In genomic region chr3:24508423-24508839, GRCh38 we compare ENCODE assay signal across 15 cellular contexts. TPM values are rescaled to one million over a fixed set of nuclear protein-coding genes. Genes with fewer than 3 reads are reported as not detected.
DNase-seq lines count a peak whose midpoint lies in the region; ATAC-seq, FAIRE-seq and TF ChIP-seq lines count a peak whose summit lies in the region.
"Had no signal": no experiment of that assay in that cellular context is flagged by ENCODE, and none has a peak within 500 bp of the region (broad histone marks: within the 10 kb centered on the region; RNA-seq: fewer than 3 reads in every experiment).

No MANE protein-coding gene starts in this region.

- no peak overlapping the region; the same call in 1 of the 2 replicates for H3K4me3 ChIP-seq in ACC112 (ENCODE audit: low read depth, low read length)
- no peak overlapping the region for H3K4me3 ChIP-seq in HFF-Myc (replicated peaks; ENCODE audit: low read depth, low read length)
- H3K4me3 ChIP-seq in astrocyte of the spinal cord (ENCODE audit: low read depth, low read length): no peak overlapping the region
- no peak overlapping the region for H3K4me3 ChIP-seq in keratinocyte (ENCODE audit: control insufficient read depth in 2 of 3, extremely low read depth in 1 of 3, insufficient read depth in 2 of 3, low read depth in 1 of 3, low read length in 3 of 3)
- no peak overlapping the region for H3K4me3 ChIP-seq in esophagus squamous epithelium
- H3K4me3 ChIP-seq: body of pancreas had no signal

- ATAC-seq in naive thymus-derived CD8-positive, alpha-beta T cell: no peak
- ATAC-seq: body of pancreas had no signal

- H2AFZ ChIP-seq in ACC112 (ENCODE audit: low read length, unreplicated experiment) (no peak overlapping the region), keratinocyte (ENCODE audit: control insufficient read depth, low read length) (no peak overlapping the region)

- H3K4me2 ChIP-seq in keratinocyte (ENCODE audit: control insufficient read depth, extremely low read depth, insufficient read depth, low read depth, low read length): peak overlapping the region; percentile 40

- H3K9me3 ChIP-seq in keratinocyte (ENCODE audit: control insufficient read depth, low read depth, low read length) (no peaks in the 10 kb centered on the region), esophagus squamous epithelium (no peaks in the 10 kb centered on the region)
- H3K9me3 ChIP-seq: body of pancreas had no signal

- H3K27me3 ChIP-seq in ACC112 (ENCODE audit: insufficient read depth, low read length) (no peaks in the 10 kb centered on the region), keratinocyte (ENCODE audit: control insufficient read depth, extremely low read depth, insufficient read depth, low read length) (no peaks in the 10 kb centered on the region), esophagus squamous epithelium (no peaks in the 10 kb centered on the region)
- H3K27me3 ChIP-seq: body of pancreas had no signal

- H3K79me2 ChIP-seq in ACC112 (ENCODE audit: control insufficient read depth, insufficient read depth, low read length, unreplicated experiment) (no peaks in the 10 kb centered on the region), keratinocyte (ENCODE audit: control insufficient read depth, insufficient read depth, low read length) (no peaks in the 10 kb centered on the region)

- in situ Hi-C loops in astrocyte of the spinal cord (cut with HindIII; ENCODE audit: low sequenced_read_pairs): no loop called here

- no peaks in the 10 kb centered on the region for H4K20me1 ChIP-seq in keratinocyte (ENCODE audit: control insufficient read depth, extremely low read depth, insufficient read depth, low read length)

- peak; percentile 26 for DNase-seq in HFF-Myc (ENCODE audit: extremely low read depth, low read depth)
- peak; percentile 41 for DNase-seq in astrocyte of the spinal cord (ENCODE audit: low read depth, low spot score)
- DNase-seq in keratinocyte (ENCODE audit: low read depth, low spot score): no peak
- no peak for DNase-seq in esophagus squamous epithelium (lab: John Stamatoyannopoulos, UW)
- no peak for DNase-seq in naive thymus-derived CD8-positive, alpha-beta T cell
- DNase-seq in central memory CD4-positive, alpha-beta T cell: no peak
- DNase-seq in NCI-H1436 (lab: John Stamatoyannopoulos, UW): no peak
- DNase-seq: activated CD4-positive, CD25-positive, alpha-beta regulatory T cell treated with anti-CD3 and anti-CD28 coated beads, Interleukin-2, amount 50 U/mL, for 72 hours; activated T-cell treated with anti-CD3 and anti-CD28 coated beads, Interleukin-2, amount 50 U/mL, for 24 hours; body of pancreas; endodermal cell; H7; midbrain had no signal

- H3K4me1 ChIP-seq in ACC112 (ENCODE audit: control insufficient read depth, insufficient read depth, low read length, unreplicated experiment) (peaks cover 28% of the 10 kb centered on the region), keratinocyte (ENCODE audit: control insufficient read depth, extremely low read depth, insufficient read depth, low read length) (peaks cover 14% of the 10 kb centered on the region), esophagus squamous epithelium (peaks cover 0 to 7% (median 0%) of the 10 kb centered on the region in 3 donors)
- H3K4me1 ChIP-seq: body of pancreas had no signal

- H3K36me3 ChIP-seq in ACC112 (ENCODE audit: insufficient read depth, low read length) (no peaks in the 10 kb centered on the region), keratinocyte (ENCODE audit: control insufficient read depth in 2 of 2, extremely low read depth in 1 of 2, insufficient read depth in 2 of 2, low read length in 2 of 2) (no peaks in the 10 kb centered on the region), esophagus squamous epithelium (no peaks in the 10 kb centered on the region)

- peaks cover 0 to 25% (median 0%) of the 10 kb centered on the region in 4 donors for H3K4me1 Mint-ChIP-seq in naive thymus-derived CD8-positive, alpha-beta T cell
- H3K4me1 Mint-ChIP-seq: endodermal cell had no signal

- no peak overlapping the region for H3K9ac ChIP-seq in keratinocyte (ENCODE audit: control insufficient read depth, extremely low read depth, insufficient read depth, low read length)

- peak; percentile 48 for FAIRE-seq in keratinocyte (lab: Jason Lieb, UNC)
- FAIRE-seq: GM19239 had no signal

- H3K27me3 Mint-ChIP-seq in naive thymus-derived CD8-positive, alpha-beta T cell: peaks cover 0 to 10% (median 2%) of the 10 kb centered on the region in 5 donors

- no peaks in the 10 kb centered on the region for H3K9me1 ChIP-seq in keratinocyte (ENCODE audit: control insufficient read depth, extremely low read depth, insufficient read depth, low read length)

- POLR2A ChIA-PET in naive thymus-derived CD8-positive, alpha-beta T cell (lab: Charles Lee): no interaction called here

- intact Hi-C loops in esophagus squamous epithelium (cut with DNase I): no loop called here

- H3K27ac ChIP-seq in ACC112 (ENCODE audit: low read depth, low read length): peak overlapping the region; percentile 84
- H3K27ac ChIP-seq in keratinocyte (ENCODE audit: control insufficient read depth, insufficient read depth, low read length): no peak overlapping the region
- H3K27ac ChIP-seq in esophagus squamous epithelium: no peak overlapping the region
- H3K27ac ChIP-seq: body of pancreas had no signal

- no peak overlapping the region for H3K4me3 Mint-ChIP-seq in naive thymus-derived CD8-positive, alpha-beta T cell
- H3K4me3 Mint-ChIP-seq: activated T-cell treated with anti-CD3 and anti-CD28 coated beads, Interleukin-2, amount 50 U/mL, for 24 hours; endodermal cell had no signal

- WGBS in esophagus squamous epithelium, 2 donors: 100% methylated on average over 1 of the region's 1 CpG

- TF ChIP-seq CTCF in HFF-Myc (IDR thresholded peaks at IDR 0.05; ENCODE audit: low read depth, low read length, missing control alignments): no peak
- TF ChIP-seq CTCF in astrocyte of the spinal cord (IDR thresholded peaks at IDR 0.05; ENCODE audit: low read depth, low read length): no peak
- no peak for TF ChIP-seq CTCF in keratinocyte (optimal IDR thresholded peaks at IDR 0.05 in 1 of 3, IDR thresholded peaks at IDR 0.05 in 1 of 3, conservative IDR thresholded peaks at IDR 0.05 in 1 of 3; ENCODE audit: extremely low read depth in 1 of 3, insufficient read depth in 2 of 3, low read length in 3 of 3)
- no peak for TF ChIP-seq CTCF in esophagus squamous epithelium (IDR thresholded peaks at IDR 0.05)

- H3K27ac Mint-ChIP-seq in naive thymus-derived CD8-positive, alpha-beta T cell: no peak overlapping the region
- H3K27ac Mint-ChIP-seq: activated T-cell treated with anti-CD3 and anti-CD28 coated beads, Interleukin-2, amount 50 U/mL, for 24 hours; endodermal cell had no signal

- no peak for TF ChIP-seq POLR2A in esophagus squamous epithelium (IDR thresholded peaks at IDR 0.05)

- H3K36me3 Mint-ChIP-seq in naive thymus-derived CD8-positive, alpha-beta T cell: no peaks in the 10 kb centered on the region

- dilution Hi-C loops in keratinocyte (cut with MboI; ENCODE audit: extremely low pct_ligation_motif_present, low sequenced_read_pairs): no loop called here

- peaks cover 0 to 4% (median 0%) of the 10 kb centered on the region in 9 donors for H3K9me3 Mint-ChIP-seq in naive thymus-derived CD8-positive, alpha-beta T cell
- H3K9me3 Mint-ChIP-seq: activated T-cell treated with anti-CD3 and anti-CD28 coated beads, Interleukin-2, amount 50 U/mL, for 24 hours; endodermal cell had no signal

RNA-seq across cellular contexts. Expression of gene THRB, which starts 13.8 kb away (rescaled TPM):
- polyA plus RNA-seq in keratinocyte: 2.6 to 3.2 TPM (median 3.1 TPM) in 3 replicates
- polyA plus RNA-seq in keratinocyte (2011; ENCODE audit: low read depth): 5.1 TPM
- polyA plus RNA-seq in keratinocyte (2011; cell fraction: cytosol; rRNA removed): 2.9 and 4.1 TPM in 2 replicates
- 4.0 and 4.3 TPM in 2 replicates for polyA plus RNA-seq in keratinocyte (2011; cell fraction: nucleus; rRNA removed)
- polyA plus RNA-seq in keratinocyte (2012; ENCODE audit: low replicate concordance): 2.5 and 4.8 TPM in 2 replicates
- 5.7 to 9.7 TPM (median 5.8 TPM) in 3 replicates for polyA minus RNA-seq in keratinocyte
- polyA minus RNA-seq in keratinocyte (2011; cell fraction: cytosol; rRNA and poly(A)+ RNA removed): 2.3 TPM
- 6.9 and 9.1 TPM in 2 replicates for polyA minus RNA-seq in keratinocyte (2011; cell fraction: nucleus; rRNA and poly(A)+ RNA removed)
- total RNA-seq in esophagus squamous epithelium: 10 to 100 TPM in 1 of 4 donors, 1 to 10 TPM in 3; 3.7 to 11.3 (median 6.1) TPM
- total RNA-seq in naive thymus-derived CD8-positive, alpha-beta T cell: not detected
- not detected for polyA plus RNA-seq in naive thymus-derived CD8-positive, alpha-beta T cell

Comparison
In these comparisons a context has a peak if more than half of its experiments do, and no peak if none do; other contexts are left out.
1. DNase-seq: peak in HFF-Myc (single experiment) and astrocyte of the spinal cord (single experiment); none in keratinocyte (single experiment), esophagus squamous epithelium (single experiment), naive thymus-derived CD8-positive, alpha-beta T cell (0 of 10), central memory CD4-positive, alpha-beta T cell (single experiment) and NCI-H1436 (single experiment).
2. RNA of gene THRB, which starts 13.8 kb away (total RNA-seq): 3.7 to 11.3 TPM in esophagus squamous epithelium; not detected in naive thymus-derived CD8-positive, alpha-beta T cell; every median in the first group is over 4 times any median in the second.